ENCODE assay signal across 9 cellular contexts in the genomic region with DNA sequence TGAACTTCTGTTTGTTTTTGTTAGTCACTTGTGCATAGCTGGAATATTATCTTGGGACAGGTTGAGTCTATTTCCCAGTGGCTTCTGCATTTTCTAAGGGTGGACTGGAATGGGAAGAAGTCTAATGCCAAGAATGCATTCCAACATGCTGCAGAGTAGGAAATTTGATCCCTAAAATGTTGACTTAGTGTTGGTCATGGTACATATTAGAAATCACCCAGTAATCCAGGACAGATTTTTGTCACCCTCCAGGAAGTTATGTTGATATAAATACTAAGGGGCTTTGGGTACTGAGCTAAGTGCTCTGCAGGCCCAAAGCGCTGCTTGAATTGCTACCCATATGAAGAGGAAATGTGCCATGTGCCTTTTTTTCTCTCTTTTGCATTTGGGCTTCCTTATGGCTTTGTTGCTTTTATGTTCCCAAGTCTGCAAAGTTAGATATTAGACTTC. TPM values are rescaled to one million over a fixed set of nuclear protein-coding genes. Genes with fewer than 3 reads are reported as not detected.
DNase-seq lines count a peak whose midpoint lies in the region; ATAC-seq lines count a peak whose summit lies in the region.
"Had no signal": no experiment of that assay in that cellular context is flagged by ENCODE, and none has a peak within 500 bp of the region (broad histone marks: within the 10 kb centered on the region; RNA-seq: fewer than 3 reads in every experiment).

No MANE protein-coding gene starts in this region.

- H3K36me3 Mint-ChIP-seq in T-helper 2 cell treated with Interferon-gamma antibody and Interleukin-4, amounts not matched to agents 5 μg/mL and 100 μg/mL, for 36 hours (ENCODE audit: low read depth) = peaks cover 48% of the 10 kb centered on the region
- H3K36me3 Mint-ChIP-seq in T-helper 17 cell (ENCODE audit: low read depth) = peaks cover 2% of the 10 kb centered on the region

- peak overlapping the region; percentile 4 for H3K27ac Mint-ChIP-seq in T-helper 2 cell treated with Interferon-gamma antibody and Interleukin-4, amounts not matched to agents 5 μg/mL and 100 μg/mL, for 36 hours
- H3K27ac Mint-ChIP-seq in T-helper 17 cell = peak overlapping the region; percentile 71

- H3K27me3 Mint-ChIP-seq in T-helper 2 cell treated with Interferon-gamma antibody and Interleukin-4, amounts not matched to agents 5 μg/mL and 100 μg/mL, for 36 hours (ENCODE audit: low read depth) = no peaks in the 10 kb centered on the region
- no peaks in the 10 kb centered on the region for H3K27me3 Mint-ChIP-seq in T-helper 17 cell

- H3K4me3 Mint-ChIP-seq in T-helper 2 cell treated with Interferon-gamma antibody and Interleukin-4, amounts not matched to agents 5 μg/mL and 100 μg/mL, for 36 hours = peak overlapping the region; percentile 25
- H3K4me3 Mint-ChIP-seq in T-helper 17 cell = peak overlapping the region; percentile 77

- H3K27ac ChIP-seq in subcutaneous abdominal adipose tissue (ENCODE audit: low read depth, low read length) = peak overlapping the region; percentile 52

- no peak overlapping the region for H3K4me3 ChIP-seq in subcutaneous abdominal adipose tissue (ENCODE audit: low read depth in 1 of 5, low read length in 5 of 5)

- H3K4me1 ChIP-seq in subcutaneous abdominal adipose tissue (ENCODE audit: control insufficient read depth in 5 of 5, insufficient read depth in 5 of 5, low read length in 5 of 5) = peaks cover 19 to 72% (median 70%) of the 10 kb centered on the region in 5 donors

- no peaks in the 10 kb centered on the region for H3K27me3 ChIP-seq in subcutaneous abdominal adipose tissue (ENCODE audit: control insufficient read depth in 5 of 5, insufficient read depth in 4 of 5, low read length in 5 of 5)

- no peak for DNase-seq in T-helper 2 cell treated with Interferon-gamma antibody and Interleukin-4, amounts not matched to agents 5 μg/mL and 100 μg/mL, for 36 hours (ENCODE audit: low spot score)
- DNase-seq in T-helper 2 cell = no peak
- no peak for DNase-seq in T-helper 17 cell
- DNase-seq in hepatic stellate cell (ENCODE audit: low spot score) = peak; percentile 65
- no peak for DNase-seq in stimulated activated CD4-positive, alpha-beta T cell treated with anti-CD3 and anti-CD28 coated beads, Interleukin-2, amount 100 ng/mL, for 24 hours
- no peak for DNase-seq in GM19238 (ENCODE audit: insufficient read length, low spot score)
- DNase-seq: activated gamma-delta T cell treated with Interleukin-2 at 50 U/mL for 16 hours had no signal

- H3K9me3 ChIP-seq in T-helper 17 cell (ENCODE audit: control insufficient read depth, low read length, poor library complexity, severe bottlenecking) = no peaks in the 10 kb centered on the region
- no peaks in the 10 kb centered on the region for H3K9me3 ChIP-seq in subcutaneous abdominal adipose tissue (ENCODE audit: control insufficient read depth in 5 of 5, low read length in 5 of 5)

- no peaks in the 10 kb centered on the region for H3K9me3 Mint-ChIP-seq in T-helper 2 cell treated with Interferon-gamma antibody and Interleukin-4, amounts not matched to agents 5 μg/mL and 100 μg/mL, for 36 hours

- H3K36me3 ChIP-seq in subcutaneous abdominal adipose tissue (ENCODE audit: control insufficient read depth in 5 of 5, insufficient read depth in 5 of 5, low read length in 5 of 5) = peaks cover 0 to 9% (median 6%) of the 10 kb centered on the region in 5 donors

- H3K4me1 Mint-ChIP-seq in T-helper 2 cell treated with Interferon-gamma antibody and Interleukin-4, amounts not matched to agents 5 μg/mL and 100 μg/mL, for 36 hours (ENCODE audit: low read depth) = peaks cover 26% of the 10 kb centered on the region
- peaks cover 37% of the 10 kb centered on the region for H3K4me1 Mint-ChIP-seq in T-helper 17 cell

- ATAC-seq in T-helper 17 cell = no peak
- ATAC-seq in activated CD4-positive, CD25-positive, alpha-beta regulatory T cell treated with anti-CD3 and anti-CD28 coated beads, Interleukin-2, amount 50 U/mL, for 24 hours = no peak

- no peak overlapping the region for H3K9ac ChIP-seq in subcutaneous abdominal adipose tissue (ENCODE audit: low read length in 5 of 5)

RNA-seq across cellular contexts. Expression of a gene that starts 10.0 kb away (rescaled TPM):
- total RNA-seq in T-helper 17 cell = 100 to 1,000 TPM; 134 to 136 TPM
